Comparison of ENCODE assay signal across 12 cellular contexts in the genomic region with DNA sequence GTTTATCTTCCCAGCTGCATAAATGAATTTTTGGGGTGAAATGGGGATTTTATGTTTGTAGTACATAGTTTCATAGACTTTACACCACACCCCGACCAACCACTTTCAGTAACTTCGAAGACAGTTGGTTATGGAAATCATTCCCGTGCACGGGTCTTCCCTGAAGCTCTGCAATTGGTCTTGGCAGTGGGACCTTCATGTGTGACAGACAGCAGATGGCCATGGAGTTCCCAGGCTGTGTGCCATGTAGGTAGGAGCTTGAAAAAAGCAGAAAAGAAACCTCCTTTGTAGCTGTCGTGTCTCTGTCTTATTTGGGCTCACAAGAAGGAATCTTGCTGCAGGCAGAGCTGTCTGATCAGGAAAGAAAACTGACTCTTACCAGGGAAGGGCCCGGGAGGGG.
"Had no signal": no experiment of that assay in that cellular context is flagged by ENCODE, and none has a peak within 500 bp of the region (broad histone marks: within the 10 kb centered on the region; RNA-seq: fewer than 3 reads in every experiment).

No MANE protein-coding gene starts in this region.

- H3K27ac ChIP-seq: coronary artery, dorsolateral prefrontal cortex, lower lobe of right lung, thoracic aorta, transverse colon had no signal

- H3K27me3 Mint-ChIP-seq: memory B cell; stimulated activated naive B cell treated with anti-CD40 and anti-IgM and Interleukin-4, amounts not matched to agents 10 μg/mL and 1 μg/mL and 100 μg/mL, for 72 hours; stimulated activated naive CD8-positive, alpha-beta T cell treated with anti-CD3 and anti-CD28 coated beads, Interleukin-15, amount 100 ng/mL, for 72 hours had no signal

- H3K27ac Mint-ChIP-seq: immature natural killer cell; memory B cell; mesothelial cell of epicardium; stimulated activated naive B cell treated with anti-CD40 and anti-IgM and Interleukin-4, amounts not matched to agents 10 μg/mL and 1 μg/mL and 100 μg/mL, for 72 hours; stimulated activated naive CD8-positive, alpha-beta T cell treated with anti-CD3 and anti-CD28 coated beads, Interleukin-15, amount 100 ng/mL, for 72 hours had no signal

- ATAC-seq: stimulated activated naive CD8-positive, alpha-beta T cell treated with anti-CD3 and anti-CD28 coated beads, Interleukin-15, amount 100 ng/mL, for 72 hours had no signal

- H3K9me3 Mint-ChIP-seq: immature natural killer cell; memory B cell; mesothelial cell of epicardium; natural killer cell; neural crest cell; stimulated activated naive B cell treated with anti-CD40 and anti-IgM and Interleukin-4, amounts not matched to agents 10 μg/mL and 1 μg/mL and 100 μg/mL, for 72 hours; stimulated activated naive CD8-positive, alpha-beta T cell treated with anti-CD3 and anti-CD28 coated beads, Interleukin-15, amount 100 ng/mL, for 72 hours had no signal

- H3K4me3 ChIP-seq: coronary artery, dorsolateral prefrontal cortex, lower lobe of right lung, thoracic aorta, transverse colon had no signal

- H3K4me3 Mint-ChIP-seq: immature natural killer cell; memory B cell; mesothelial cell of epicardium; natural killer cell; neural crest cell; stimulated activated naive B cell treated with anti-CD40 and anti-IgM and Interleukin-4, amounts not matched to agents 10 μg/mL and 1 μg/mL and 100 μg/mL, for 72 hours; stimulated activated naive CD8-positive, alpha-beta T cell treated with anti-CD3 and anti-CD28 coated beads, Interleukin-15, amount 100 ng/mL, for 72 hours had no signal

- H3K9me3 ChIP-seq: lower lobe of right lung, thoracic aorta, transverse colon had no signal

- H3K27me3 ChIP-seq: dorsolateral prefrontal cortex, transverse colon had no signal

- H3K4me1 ChIP-seq: lower lobe of right lung had no signal

- H3K4me1 Mint-ChIP-seq: mesothelial cell of epicardium, neural crest cell had no signal

- DNase-seq: lower lobe of right lung; stimulated activated naive B cell treated with anti-CD40 and anti-IgM and Interleukin-4, amounts not matched to agents 10 μg/mL and 1 μg/mL and 100 μg/mL, for 72 hours had no signal
